Comparison of ENCODE assay signal across 10 cellular contexts in the genomic region with DNA sequence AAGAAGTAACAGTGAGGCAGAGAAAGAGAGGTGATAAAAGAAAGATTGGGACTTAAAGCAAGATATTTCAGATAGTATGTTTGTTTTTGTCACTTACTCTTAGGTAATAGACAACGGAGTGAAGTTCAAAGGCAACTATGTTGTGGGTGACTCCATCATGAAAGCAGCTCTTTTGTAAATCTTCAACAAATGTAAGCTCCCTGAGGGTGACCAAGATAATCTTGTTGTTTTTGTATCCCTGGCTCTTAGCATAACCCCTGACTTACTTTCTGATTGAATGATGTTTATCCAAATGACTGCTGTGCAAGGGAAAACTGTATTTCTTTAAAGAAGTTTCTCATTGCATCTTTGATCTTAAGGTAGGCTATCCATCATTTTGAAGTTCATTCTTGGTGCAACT. TPM values are rescaled to one million over a fixed set of nuclear protein-coding genes. Genes with fewer than 3 reads are reported as not detected.
DNase-seq lines count a peak whose midpoint lies in the region; ATAC-seq and TF ChIP-seq lines count a peak whose summit lies in the region.
"Had no signal": no experiment of that assay in that cellular context is flagged by ENCODE, and none has a peak within 500 bp of the region (broad histone marks: within the 10 kb centered on the region; RNA-seq: fewer than 3 reads in every experiment).

No MANE protein-coding gene starts in this region.

- intact Hi-C loops in CD8-positive, alpha-beta T cell (cut with DNase I, micrococcal nuclease): loop anchor here (5.0 to 10.0 kb wide), 5 partner anchors 97 to 1207 kb away; partner anchors contain the start of genes VAPA (in 2 of the 2), PPP4R1 (in 1 of the 2) and RALBP1 (in 1 of the 2)
- intact Hi-C loops in OCI-LY7 (cut with micrococcal nuclease; ENCODE audit: unreplicated experiment) (loop anchor here (1.0 to 5.0 kb wide), 5 partner anchors 19 to 429 kb away; partner anchors contain the start of gene ANKRD12), cardiac septum (cut with DNase I) (no loop called here), CD14-positive monocyte (cut with micrococcal nuclease) (no loop called here)

- H3K36me3 Mint-ChIP-seq in CD8-positive, alpha-beta T cell: peaks cover 4% of the 10 kb centered on the region
- peaks cover 5 to 7% of the 10 kb centered on the region in 2 donors for H3K36me3 Mint-ChIP-seq in CD14-positive monocyte

- H4K20me1 ChIP-seq in OCI-LY7 (ENCODE audit: insufficient read depth, low read length): peaks cover 6% of the 10 kb centered on the region

- H3K9me3 ChIP-seq in CD8-positive, alpha-beta T cell (ENCODE audit: low read length): no peaks in the 10 kb centered on the region
- H3K9me3 ChIP-seq in OCI-LY7 (ENCODE audit: low read length): no peaks in the 10 kb centered on the region
- H3K9me3 ChIP-seq: tibial nerve had no signal

- H3K4me1 Mint-ChIP-seq in CD8-positive, alpha-beta T cell (ENCODE audit: low read depth): peaks cover 17% of the 10 kb centered on the region
- peaks cover 22% of the 10 kb centered on the region for H3K4me1 Mint-ChIP-seq in CD14-positive monocyte

- no peak for DNase-seq in CD8-positive, alpha-beta T cell
- DNase-seq in OCI-LY7 (ENCODE audit: low spot score) (no peak), fibroblast of the aortic adventitia (ENCODE audit: low read depth) (no peak), cardiac septum (ENCODE audit: low spot score) (no peak), RWPE1 (ENCODE audit: low spot score) (no peak), CD14-positive monocyte (ENCODE audit: low spot score) (no peak), islet precursor cell (no peak)

- peaks cover 44% of the 10 kb centered on the region for H3K27me3 Mint-ChIP-seq in CD8-positive, alpha-beta T cell (ENCODE audit: low read depth)
- H3K27me3 Mint-ChIP-seq in CD14-positive monocyte (ENCODE audit: low read depth in 3 of 3): peaks cover 43 to 70% (median 59%) of the 10 kb centered on the region in 3 donors

- H2AFZ ChIP-seq in OCI-LY7 (ENCODE audit: low read length): no peak overlapping the region; the same call in 1 of the 2 replicates

- no peaks in the 10 kb centered on the region for H3K36me3 ChIP-seq in CD8-positive, alpha-beta T cell (ENCODE audit: insufficient read depth, low read length)
- H3K36me3 ChIP-seq in OCI-LY7 (ENCODE audit: insufficient read depth, low read length) (peaks cover 45% of the 10 kb centered on the region), rectal smooth muscle tissue (ENCODE audit: control insufficient read depth, insufficient read depth, low read length) (no peaks in the 10 kb centered on the region)
- H3K36me3 ChIP-seq: tibial nerve had no signal

- H3K79me2 ChIP-seq in OCI-LY7 (ENCODE audit: insufficient read depth, low read depth, low read length): peaks cover 62% of the 10 kb centered on the region

- POLR2A ChIA-PET in CD8-positive, alpha-beta T cell (lab: Charles Lee): no interaction called here
- POLR2A ChIA-PET in OCI-LY7 (lab: Charles Lee) (interaction anchor here (0.8 to 3.6 kb wide), 16 partner anchors 13 to 279 kb away, joined by 3 to 30 read pairs (median 5); no protein-coding TSS in a partner anchor), RWPE1 (lab: Yijun Ruan, JAX; ENCODE audit: low non-redundant PET) (no interaction called here)

- no peak for ATAC-seq in CD8-positive, alpha-beta T cell

- H3K27ac ChIP-seq in CD8-positive, alpha-beta T cell (ENCODE audit: low read depth, low read length): no peak overlapping the region
- peak overlapping the region; percentile 73 for H3K27ac ChIP-seq in OCI-LY7 (ENCODE audit: low read depth, low read length, poor library complexity, severe bottlenecking)
- H3K27ac ChIP-seq in rectal smooth muscle tissue (ENCODE audit: low read depth, low read length): peak overlapping the region; percentile 86
- H3K27ac ChIP-seq in RWPE1: no peak overlapping the region

- peak overlapping the region; percentile 89 for H3K4me2 ChIP-seq in OCI-LY7 (ENCODE audit: low read length)

- CTCF ChIA-PET in CD8-positive, alpha-beta T cell (lab: Charles Lee): interaction anchor here (0.8 to 4.2 kb wide), 4 partner anchors 11 to 280 kb away, joined by 3 to 21 read pairs (median 7); no protein-coding TSS in a partner anchor
- CTCF ChIA-PET in OCI-LY7 (lab: Charles Lee; ENCODE audit: unreplicated experiment): interaction anchor here (1.3 to 1.6 kb wide), 3 partner anchors 40 to 280 kb away, joined by 3 to 4 read pairs (median 4); no protein-coding TSS in a partner anchor
- CTCF ChIA-PET in RWPE1 (lab: Yijun Ruan, JAX): interaction anchor here (0.7 to 1.1 kb wide), 2 partner anchors 22 to 1788 kb away, joined by 3 to 4 read pairs; no protein-coding TSS in a partner anchor

- H3K4me3 ChIP-seq in CD8-positive, alpha-beta T cell (ENCODE audit: low read depth, low read length): no peak overlapping the region
- H3K4me3 ChIP-seq in OCI-LY7 (ENCODE audit: low read depth, low read length, poor library complexity, severe bottlenecking): peak overlapping the region; percentile 91
- peak overlapping the region; percentile 81 for H3K4me3 ChIP-seq in fibroblast of the aortic adventitia (ENCODE audit: low read depth, low read length)
- peak overlapping the region; percentile 76 for H3K4me3 ChIP-seq in rectal smooth muscle tissue (ENCODE audit: low read length)

- H3K4me1 ChIP-seq in CD8-positive, alpha-beta T cell (ENCODE audit: insufficient read depth, low read length): peaks cover 15% of the 10 kb centered on the region
- H3K4me1 ChIP-seq in OCI-LY7 (ENCODE audit: insufficient read depth, low read length, poor library complexity, severe bottlenecking) (peaks cover 30% of the 10 kb centered on the region), rectal smooth muscle tissue (ENCODE audit: control insufficient read depth, insufficient read depth, low read length) (peaks cover 16% of the 10 kb centered on the region)

- H3K27ac Mint-ChIP-seq in CD8-positive, alpha-beta T cell: no peak overlapping the region
- H3K27ac Mint-ChIP-seq in CD14-positive monocyte: no peak overlapping the region
- H3K27ac Mint-ChIP-seq: activated T-helper 2 cell treated with anti-CD3 and anti-CD28 coated beads, Interferon-gamma antibody, Interleukin-2, Interleukin-4, amounts not matched to agents 10 μg/mL and 5 μg/mL and 100 μg/mL, durations not matched to agents 14 hours and 24 hours and 36 hours had no signal

- no peaks in the 10 kb centered on the region for H3K9me2 ChIP-seq in OCI-LY7 (ENCODE audit: insufficient read depth, low read length)

- H3K9ac ChIP-seq in rectal smooth muscle tissue (ENCODE audit: low read length): no peak overlapping the region

- TSS peak; percentile 68 for BruUV-seq in OCI-LY7 (replicated peaks; lab: Mats Ljungman, UMichigan)

- TF ChIP-seq CTCF in CD8-positive, alpha-beta T cell (IDR thresholded peaks at IDR 0.05): no peak
- no peak for TF ChIP-seq CTCF in OCI-LY7 (conservative IDR thresholded peaks at IDR 0.05; ENCODE audit: low read length)
- TF ChIP-seq CTCF in fibroblast of the aortic adventitia (IDR thresholded peaks at IDR 0.05; ENCODE audit: insufficient read depth, low read length): no peak
- TF ChIP-seq CTCF in RWPE1 (conservative IDR thresholded peaks at IDR 0.05; ENCODE audit: low read depth): no peak
- no peak for TF ChIP-seq CTCF in CD14-positive monocyte (IDR thresholded peaks at IDR 0.05)

- H3K9me3 Mint-ChIP-seq in CD8-positive, alpha-beta T cell: no peaks in the 10 kb centered on the region
- peaks cover 0 to 27% (median 11%) of the 10 kb centered on the region in 7 donors for H3K9me3 Mint-ChIP-seq in CD14-positive monocyte
- H3K9me3 Mint-ChIP-seq: activated T-helper 2 cell treated with anti-CD3 and anti-CD28 coated beads, Interferon-gamma antibody, Interleukin-2, Interleukin-4, amounts not matched to agents 10 μg/mL and 5 μg/mL and 100 μg/mL, durations not matched to agents 14 hours and 24 hours and 36 hours had no signal

- peak overlapping the region; percentile 90 for H3K4me3 Mint-ChIP-seq in CD8-positive, alpha-beta T cell
- peak overlapping the region in 1 of 2 donors; percentile 97 for H3K4me3 Mint-ChIP-seq in CD14-positive monocyte

- H3K27me3 ChIP-seq in CD8-positive, alpha-beta T cell (ENCODE audit: insufficient read depth, low read length): peaks cover 16% of the 10 kb centered on the region
- peaks cover 7% of the 10 kb centered on the region for H3K27me3 ChIP-seq in rectal smooth muscle tissue (ENCODE audit: control insufficient read depth, insufficient read depth, low read length)
- H3K27me3 ChIP-seq: tibial nerve had no signal

RNA-seq across cellular contexts. Expression of gene MTCL1, which starts 2.6 kb away (rescaled TPM):
- total RNA-seq in CD8-positive, alpha-beta T cell: under 1 TPM; 0.19 to 0.75 TPM
- total RNA-seq in OCI-LY7 (2014; rRNA removed; shearing (Covaris generic)): 82.8 and 96.8 TPM in 2 replicates
- total RNA-seq in OCI-LY7 (2022): 159 and 170 TPM in 2 replicates
- total RNA-seq in fibroblast of the aortic adventitia (ENCODE audit: low replicate concordance): 54.9 and 60.6 TPM in 2 replicates
- total RNA-seq in cardiac septum: 16.3 TPM
- polyA plus RNA-seq in CD14-positive monocyte: not detected

Comparison
In these comparisons a context has a peak if more than half of its experiments do, and no peak if none do; other contexts are left out.
1. H3K27ac ChIP-seq: peak in OCI-LY7 (single experiment) and rectal smooth muscle tissue (single experiment); none in CD8-positive, alpha-beta T cell (single experiment) and RWPE1 (single experiment).
2. intact Hi-C loops: an anchor here in CD8-positive, alpha-beta T cell (5.0 to 10.0 kb wide) and OCI-LY7 (1.0 to 5.0 kb wide); none called in cardiac septum and CD14-positive monocyte.